Comparison of ENCODE assay signal across 8 cellular contexts in genomic region chr1:8858888-8859706, GRCh38. TPM values are rescaled to one million over a fixed set of nuclear protein-coding genes. Genes with fewer than 3 reads are reported as not detected.
A peak's percentile ranks its signal among the peaks of the same experiment; 100 is the strongest.
DNase-seq lines count a peak whose midpoint lies in the region; ATAC-seq and TF ChIP-seq lines count a peak whose summit lies in the region.

No MANE protein-coding gene starts in this region.

- no peaks in the 10 kb centered on the region for H3K27me3 Mint-ChIP-seq in stimulated activated naive CD8-positive, alpha-beta T cell treated with anti-CD3 and anti-CD28 coated beads, Interleukin-15, Interleukin-2, amounts not matched to agents 100 ng/mL and 50 ng/mL, for 24 hours

- in situ Hi-C loops in astrocyte of the cerebellum (cut with HindIII; ENCODE audit: low sequenced_read_pairs), result no loop called here

- ATAC-seq in GM21423 (IDR thresholded peaks at IDR 0.05; ENCODE audit: unreplicated experiment) (no peak), GM21360 (IDR thresholded peaks at IDR 0.05; ENCODE audit: unreplicated experiment) (no peak)

- DNase-seq in DMS 273 (lab: John Stamatoyannopoulos, UW; ENCODE audit: unreplicated experiment) (peak; percentile 81), HT-29 (ENCODE audit: low spot score) (peak; percentile 63), SJSA1 (ENCODE audit: low read depth in 1 of 2, low spot score in 2 of 2) (peak in 1 of 2 experiments; percentile 58), astrocyte of the cerebellum (ENCODE audit: low read depth) (peak; percentile 55), inferior parietal cortex (ENCODE audit: extremely low spot score) (peak; percentile 79)

- peaks cover 32% of the 10 kb centered on the region for H3K4me1 Mint-ChIP-seq in stimulated activated naive CD8-positive, alpha-beta T cell treated with anti-CD3 and anti-CD28 coated beads, Interleukin-15, Interleukin-2, amounts not matched to agents 100 ng/mL and 50 ng/mL, for 24 hours (ENCODE audit: low read depth)

- peak; percentile 73 for TF ChIP-seq CTCF in astrocyte of the cerebellum (IDR thresholded peaks at IDR 0.05; ENCODE audit: low read depth, low read length, missing control alignments)

- no peak overlapping the region for H3K4me3 ChIP-seq in SJSA1
- H3K4me3 ChIP-seq in astrocyte of the cerebellum (ENCODE audit: low read depth, low read length), result no peak overlapping the region

- H3K27ac Mint-ChIP-seq in stimulated activated naive CD8-positive, alpha-beta T cell treated with anti-CD3 and anti-CD28 coated beads, Interleukin-15, Interleukin-2, amounts not matched to agents 100 ng/mL and 50 ng/mL, for 24 hours, result peak overlapping the region; percentile 81

- peak overlapping the region; percentile 25; the same call in 1 of the 2 replicates for H3K27ac ChIP-seq in SJSA1

- peaks cover 67% of the 10 kb centered on the region for H3K36me3 Mint-ChIP-seq in stimulated activated naive CD8-positive, alpha-beta T cell treated with anti-CD3 and anti-CD28 coated beads, Interleukin-15, Interleukin-2, amounts not matched to agents 100 ng/mL and 50 ng/mL, for 24 hours (ENCODE audit: low read depth)

- H3K9me3 ChIP-seq in SJSA1 (replicated peaks), result no peaks in the 10 kb centered on the region

- no peak overlapping the region for H3K4me3 Mint-ChIP-seq in stimulated activated naive CD8-positive, alpha-beta T cell treated with anti-CD3 and anti-CD28 coated beads, Interleukin-15, Interleukin-2, amounts not matched to agents 100 ng/mL and 50 ng/mL, for 24 hours

- H3K9me3 Mint-ChIP-seq in stimulated activated naive CD8-positive, alpha-beta T cell treated with anti-CD3 and anti-CD28 coated beads, Interleukin-15, Interleukin-2, amounts not matched to agents 100 ng/mL and 50 ng/mL, for 24 hours, result no peaks in the 10 kb centered on the region

- peaks cover 83% of the 10 kb centered on the region for H3K36me3 ChIP-seq in SJSA1

- H3K4me1 ChIP-seq in SJSA1 (replicated peaks), result peaks cover 37% of the 10 kb centered on the region

- H3K27me3 ChIP-seq in SJSA1 (replicated peaks), result no peaks in the 10 kb centered on the region

RNA-seq across cellular contexts. Expression of gene ENO1, which starts 19.4 kb away (rescaled TPM):
- 2,011 and 2,121 TPM in 2 replicates for total RNA-seq in HT-29 (2014; rRNA removed; shearing (Covaris generic))
- total RNA-seq in SJSA1 (2014; rRNA removed; shearing (Covaris generic)), result 2,197 and 2,590 TPM in 2 replicates

RNA-seq across cellular contexts. Expression of gene RERE, which starts 41.7 kb away (rescaled TPM):
- total RNA-seq in HT-29 (2014; rRNA removed; shearing (Covaris generic)), result 35.5 and 37.1 TPM in 2 replicates
- 15.7 and 25.4 TPM in 2 replicates for total RNA-seq in SJSA1 (2014; rRNA removed; shearing (Covaris generic))
